13 cellular contexts compared by ENCODE assay signal in genomic region chr14:86838363-86838762, GRCh38.
DNase-seq lines count a peak whose midpoint lies in the region; ATAC-seq and TF ChIP-seq lines count a peak whose summit lies in the region.
"Had no signal": no experiment of that assay in that cellular context is flagged by ENCODE, and none has a peak within 500 bp of the region (broad histone marks: within the 10 kb centered on the region; RNA-seq: fewer than 3 reads in every experiment).

No MANE protein-coding gene starts in this region.

- H4K20me1 ChIP-seq in GM23248 (ENCODE audit: insufficient read depth) (no peaks in the 10 kb centered on the region), PC-9 (ENCODE audit: insufficient read depth) (no peaks in the 10 kb centered on the region)

- no peak overlapping the region for H3K9ac ChIP-seq in GM23248

- no peaks in the 10 kb centered on the region for H3K36me3 Mint-ChIP-seq in activated naive CD8-positive, alpha-beta T cell treated with anti-CD3 and anti-CD28 coated beads for 36 hours
- H3K36me3 Mint-ChIP-seq in activated naive CD8-positive, alpha-beta T cell treated with anti-CD3 and anti-CD28 coated beads, Interleukin-2, amount 50 U/mL, for 24 hours (ENCODE audit: low read depth) = no peaks in the 10 kb centered on the region
- H3K36me3 Mint-ChIP-seq in nephron progenitor cell (ENCODE audit: low read depth) = no peaks in the 10 kb centered on the region
- no peaks in the 10 kb centered on the region for H3K36me3 Mint-ChIP-seq in CD4-positive, alpha-beta T cell (ENCODE audit: low read depth)

- H3K4me1 ChIP-seq in GM23248 (ENCODE audit: insufficient read depth) (no peaks in the 10 kb centered on the region), PC-9 (replicated peaks; ENCODE audit: insufficient read depth) (no peaks in the 10 kb centered on the region)

- 35 to 46% methylated on average over 3 of the region's 3 CpGs for WGBS in GM23248 (ENCODE audit: low coverage in 1 of 2, low lambda C conversion rate in 2 of 2, missing lambda C conversion rate in 2 of 2), 2 experiments

- no peak overlapping the region for H3K27ac Mint-ChIP-seq in activated naive CD8-positive, alpha-beta T cell treated with anti-CD3 and anti-CD28 coated beads for 36 hours
- no peak overlapping the region for H3K27ac Mint-ChIP-seq in activated naive CD8-positive, alpha-beta T cell treated with anti-CD3 and anti-CD28 coated beads, Interleukin-2, amount 50 U/mL, for 24 hours
- H3K27ac Mint-ChIP-seq in nephron progenitor cell = no peak overlapping the region
- H3K27ac Mint-ChIP-seq in CD4-positive, alpha-beta T cell = no peak overlapping the region
- H3K27ac Mint-ChIP-seq: activated CD4-positive, alpha-beta T cell treated with anti-CD3 and anti-CD28 coated beads, Interleukin-2, amount 10 ng/mL, durations not matched to agents 7 days and 5 days had no signal

- in situ Hi-C loops in GM23248 (cut with MboI) = no loop called here

- H3K4me3 ChIP-seq in GM23248 (no peak overlapping the region), PC-9 (peak overlapping the region; percentile 29; the same call in 1 of the 2 replicates)

- CTCF ChIA-PET in PC-9 (lab: Charles Lee) = no interaction called here
- CTCF ChIA-PET in CD4-positive, alpha-beta T cell (lab: Charles Lee) = no interaction called here

- no peaks in the 10 kb centered on the region for H3K4me1 Mint-ChIP-seq in activated naive CD8-positive, alpha-beta T cell treated with anti-CD3 and anti-CD28 coated beads for 36 hours
- H3K4me1 Mint-ChIP-seq in activated naive CD8-positive, alpha-beta T cell treated with anti-CD3 and anti-CD28 coated beads, Interleukin-2, amount 50 U/mL, for 24 hours = no peaks in the 10 kb centered on the region
- H3K4me1 Mint-ChIP-seq in nephron progenitor cell = no peaks in the 10 kb centered on the region
- no peaks in the 10 kb centered on the region for H3K4me1 Mint-ChIP-seq in CD4-positive, alpha-beta T cell (ENCODE audit: low read depth)
- H3K4me1 Mint-ChIP-seq: activated CD4-positive, alpha-beta T cell treated with anti-CD3 and anti-CD28 coated beads, Interleukin-2, amount 10 ng/mL, durations not matched to agents 7 days and 5 days had no signal

- H3K4me3 Mint-ChIP-seq in activated naive CD8-positive, alpha-beta T cell treated with anti-CD3 and anti-CD28 coated beads for 36 hours = no peak overlapping the region
- no peak overlapping the region for H3K4me3 Mint-ChIP-seq in activated naive CD8-positive, alpha-beta T cell treated with anti-CD3 and anti-CD28 coated beads, Interleukin-2, amount 50 U/mL, for 24 hours
- H3K4me3 Mint-ChIP-seq in nephron progenitor cell = no peak overlapping the region
- H3K4me3 Mint-ChIP-seq in CD4-positive, alpha-beta T cell = no peak overlapping the region
- H3K4me3 Mint-ChIP-seq: activated CD4-positive, alpha-beta T cell treated with anti-CD3 and anti-CD28 coated beads, Interleukin-2, amount 10 ng/mL, durations not matched to agents 7 days and 5 days had no signal

- DNase-seq in activated naive CD8-positive, alpha-beta T cell treated with anti-CD3 and anti-CD28 coated beads for 36 hours = peak; percentile 7
- DNase-seq in activated naive CD8-positive, alpha-beta T cell treated with anti-CD3 and anti-CD28 coated beads, Interleukin-2, amount 50 U/mL, for 24 hours = no peak
- DNase-seq in GM23248 (peak; percentile 7), PC-9 (peak in 1 of 2 experiments; percentile 36), kidney tubule cell (ENCODE audit: low spot score) (peak; percentile 11), nephron progenitor cell (no peak), medulla oblongata (ENCODE audit: extremely low spot score) (no peak)
- no peak for DNase-seq in CD4-positive, alpha-beta T cell
- DNase-seq: activated CD4-positive, alpha-beta T cell treated with anti-CD3 and anti-CD28 coated beads, Interleukin-2, amount 10 ng/mL, durations not matched to agents 7 days and 5 days; effector CD8-positive, alpha-beta T cell; HCEC 1CT; NCI-H446 treated with DMSO at 0.1 percent for 48 hours; RPMI8226 had no signal

- no peaks in the 10 kb centered on the region for H3K79me2 ChIP-seq in GM23248 (ENCODE audit: insufficient read depth)
- H3K79me2 ChIP-seq in PC-9 (ENCODE audit: low read depth) = no peaks in the 10 kb centered on the region

- no peaks in the 10 kb centered on the region for H3K27me3 Mint-ChIP-seq in activated naive CD8-positive, alpha-beta T cell treated with anti-CD3 and anti-CD28 coated beads for 36 hours
- no peaks in the 10 kb centered on the region for H3K27me3 Mint-ChIP-seq in activated naive CD8-positive, alpha-beta T cell treated with anti-CD3 and anti-CD28 coated beads, Interleukin-2, amount 50 U/mL, for 24 hours
- no peaks in the 10 kb centered on the region for H3K27me3 Mint-ChIP-seq in nephron progenitor cell (ENCODE audit: low read depth, poor library complexity)
- H3K27me3 Mint-ChIP-seq in CD4-positive, alpha-beta T cell = no peaks in the 10 kb centered on the region
- H3K27me3 Mint-ChIP-seq: activated CD4-positive, alpha-beta T cell treated with anti-CD3 and anti-CD28 coated beads, Interleukin-2, amount 10 ng/mL, durations not matched to agents 7 days and 5 days had no signal

- intact Hi-C loops in PC-9 (cut with micrococcal nuclease; ENCODE audit: unreplicated experiment) = no loop called here
- intact Hi-C loops in CD4-positive, alpha-beta T cell (cut with DNase I, micrococcal nuclease) = no loop called here

- H3K4me2 ChIP-seq in GM23248 (ENCODE audit: unreplicated experiment) (no peak overlapping the region), PC-9 (peak overlapping the region; percentile 38; the same call in 1 of the 2 replicates)

- no peaks in the 10 kb centered on the region for H3K9me2 ChIP-seq in GM23248 (ENCODE audit: insufficient read depth)
- H3K9me2 ChIP-seq in PC-9 (ENCODE audit: insufficient read depth) = no peaks in the 10 kb centered on the region

- H3K9me3 ChIP-seq in GM23248 (ENCODE audit: low read depth) = no peaks in the 10 kb centered on the region
- H3K9me3 ChIP-seq in PC-9 (ENCODE audit: insufficient read depth, low read depth) = no peaks in the 10 kb centered on the region
- no peaks in the 10 kb centered on the region for H3K9me3 ChIP-seq in CD4-positive, alpha-beta T cell (ENCODE audit: control insufficient read depth, low read length)

- H3K27ac ChIP-seq in GM23248 (no peak overlapping the region), PC-9 (no peak overlapping the region)
- H3K27ac ChIP-seq in CD4-positive, alpha-beta T cell (ENCODE audit: low read depth, low read length) = no peak overlapping the region

- no peaks in the 10 kb centered on the region for H3K27me3 ChIP-seq in GM23248 (replicated peaks; ENCODE audit: insufficient read depth)
- H3K27me3 ChIP-seq in PC-9 (ENCODE audit: insufficient read depth, low read depth) = no peaks in the 10 kb centered on the region
- H3K27me3 ChIP-seq in CD4-positive, alpha-beta T cell (ENCODE audit: control insufficient read depth, insufficient read depth, low read length) = no peaks in the 10 kb centered on the region

- H3K36me3 ChIP-seq in GM23248 (ENCODE audit: low read depth) = no peaks in the 10 kb centered on the region
- no peaks in the 10 kb centered on the region for H3K36me3 ChIP-seq in PC-9 (ENCODE audit: low read depth)

- no peaks in the 10 kb centered on the region for H3K9me3 Mint-ChIP-seq in activated naive CD8-positive, alpha-beta T cell treated with anti-CD3 and anti-CD28 coated beads for 36 hours
- H3K9me3 Mint-ChIP-seq in activated naive CD8-positive, alpha-beta T cell treated with anti-CD3 and anti-CD28 coated beads, Interleukin-2, amount 50 U/mL, for 24 hours = peaks cover 4% of the 10 kb centered on the region
- H3K9me3 Mint-ChIP-seq in nephron progenitor cell = no peaks in the 10 kb centered on the region
- peaks cover 10% of the 10 kb centered on the region for H3K9me3 Mint-ChIP-seq in CD4-positive, alpha-beta T cell

- POLR2A ChIA-PET in PC-9 (lab: Charles Lee; ENCODE audit: unreplicated experiment) = no interaction called here
- POLR2A ChIA-PET in CD4-positive, alpha-beta T cell (lab: Charles Lee) = no interaction called here

- no TSS peak for BruUV-seq in PC-9 (replicated peaks; lab: Mats Ljungman, UMichigan)

- H3F3A ChIP-seq in GM23248 (ENCODE audit: insufficient read depth) (no peaks in the 10 kb centered on the region), PC-9 (ENCODE audit: insufficient read depth, low read depth) (no peaks in the 10 kb centered on the region)

- ATAC-seq in activated naive CD8-positive, alpha-beta T cell treated with anti-CD3 and anti-CD28 coated beads, Interleukin-2, amount 50 U/mL, for 24 hours = no peak
- ATAC-seq in CD4-positive, alpha-beta T cell (ENCODE audit: poor library complexity) = no peak

- H2AFZ ChIP-seq in GM23248 (no peak overlapping the region), PC-9 (no peak overlapping the region)

- TF ChIP-seq CTCF in PC-9 (conservative IDR thresholded peaks at IDR 0.05) (no peak), nephron progenitor cell (IDR thresholded peaks at IDR 0.05) (no peak)
- TF ChIP-seq CTCF in CD4-positive, alpha-beta T cell (IDR thresholded peaks at IDR 0.05) = no peak

Comparison
In these comparisons a context has a peak if more than half of its experiments do, and no peak if none do; other contexts are left out.
1. DNase-seq: peak in activated naive CD8-positive, alpha-beta T cell treated with anti-CD3 and anti-CD28 coated beads for 36 hours (single experiment), GM23248 (single experiment) and kidney tubule cell (single experiment); none in activated naive CD8-positive, alpha-beta T cell treated with anti-CD3 and anti-CD28 coated beads, Interleukin-2, amount 50 U/mL, for 24 hours (single experiment), nephron progenitor cell (single experiment), medulla oblongata (single experiment) and CD4-positive, alpha-beta T cell (0 of 10).